In genomic region chr2:178413472-178414265, GRCh38 we compare ENCODE assay signal across 8 cellular contexts. TPM values are rescaled to one million over a fixed set of nuclear protein-coding genes. Genes with fewer than 3 reads are reported as not detected.
DNase-seq lines count a peak whose midpoint lies in the region; ATAC-seq and TF ChIP-seq lines count a peak whose summit lies in the region.

No MANE protein-coding gene starts in this region.

- TF ChIP-seq CTCF in PC-3 (conservative IDR thresholded peaks at IDR 0.05; ENCODE audit: low read depth, low read length): no peak
- TF ChIP-seq CTCF in fibroblast of mammary gland (conservative IDR thresholded peaks at IDR 0.05; ENCODE audit: control insufficient read depth, insufficient read depth, low read depth, low read length): no peak

- no peaks in the 10 kb centered on the region for H3K79me2 ChIP-seq in PC-3 (ENCODE audit: low read length)

- peaks cover 6% of the 10 kb centered on the region; the same call in 1 of the 2 replicates for H3K4me1 ChIP-seq in PC-3 (ENCODE audit: insufficient read depth, low read length)
- H3K4me1 ChIP-seq in naive thymus-derived CD4-positive, alpha-beta T cell (ENCODE audit: control insufficient read depth in 2 of 2, insufficient read depth in 2 of 2, low read length in 2 of 2): peaks cover 6 to 7% of the 10 kb centered on the region in 2 donors

- no peaks in the 10 kb centered on the region for H4K20me1 ChIP-seq in PC-3 (ENCODE audit: low read length)

- H2AFZ ChIP-seq in PC-3 (ENCODE audit: low read length): peak overlapping the region; percentile 82

- peak overlapping the region; percentile 70 for H3K4me3 ChIP-seq in PC-3 (ENCODE audit: low read length)
- peak overlapping the region; percentile 68 for H3K4me3 ChIP-seq in fibroblast of mammary gland (ENCODE audit: control insufficient read depth, low read depth, low read length)
- H3K4me3 ChIP-seq in naive thymus-derived CD4-positive, alpha-beta T cell (ENCODE audit: low read length): peak overlapping the region; percentile 53

- H3K36me3 ChIP-seq in PC-3 (ENCODE audit: low read depth, low read length): no peaks in the 10 kb centered on the region
- H3K36me3 ChIP-seq in naive thymus-derived CD4-positive, alpha-beta T cell (ENCODE audit: control insufficient read depth in 2 of 3, insufficient read depth in 3 of 3, low read length in 3 of 3): no peaks in the 10 kb centered on the region

- H3K9ac ChIP-seq in PC-3 (ENCODE audit: low read length): peak overlapping the region; percentile 90

- ATAC-seq in GM21526 (IDR thresholded peaks at IDR 0.05; ENCODE audit: low FRiP score, unreplicated experiment): peak; percentile 83
- peak; percentile 73 for ATAC-seq in PC-3
- peak; percentile 85 for ATAC-seq in naive thymus-derived CD4-positive, alpha-beta T cell
- ATAC-seq in stimulated activated memory B cell treated with anti-CD40 and anti-IgM and Interleukin-4, amounts not matched to agents 10 μg/mL and 1 μg/mL and 100 μg/mL, for 72 hours: peak; percentile 89

- H3K9me3 ChIP-seq in PC-3 (ENCODE audit: low read length): no peaks in the 10 kb centered on the region
- no peaks in the 10 kb centered on the region for H3K9me3 ChIP-seq in naive thymus-derived CD4-positive, alpha-beta T cell (ENCODE audit: control insufficient read depth in 2 of 3, low read length in 3 of 3)

- H3K27ac Mint-ChIP-seq in activated T-helper 1 cell treated with anti-CD3 and anti-CD28 coated beads, Interleukin-12 subunit alpha, Interleukin-12 subunit beta, Interleukin-2, Interleukin-4 antibody, amounts not matched to agents 30 ng/mL and 10 ng/mL and 1 ng/mL, durations not matched to agents 14 hours and 24 hours and 36 hours: peak overlapping the region; percentile 97
- peak overlapping the region; percentile 85 to 99 (median 94) for H3K27ac Mint-ChIP-seq in naive thymus-derived CD4-positive, alpha-beta T cell
- H3K27ac Mint-ChIP-seq in stimulated activated memory B cell treated with anti-CD40 and anti-IgM and Interleukin-4, amounts not matched to agents 10 μg/mL and 1 μg/mL and 100 μg/mL, for 72 hours: peak overlapping the region; percentile 98

- DNase-seq in DMS114 treated with DMSO at 0.1 percent for 48 hours (lab: John Stamatoyannopoulos, UW; ENCODE audit: unreplicated experiment) (peak; percentile 36), HuH-7 (ENCODE audit: low spot score) (peak; percentile 50), PC-3 (peak; percentile 71), fibroblast of mammary gland (ENCODE audit: low read depth) (peak; percentile 76)
- DNase-seq in activated T-helper 1 cell treated with anti-CD3 and anti-CD28 coated beads, Interleukin-12 subunit alpha, Interleukin-12 subunit beta, Interleukin-2, Interleukin-4 antibody, amounts not matched to agents 30 ng/mL and 10 ng/mL and 1 ng/mL, durations not matched to agents 14 hours and 24 hours and 36 hours (ENCODE audit: low spot score): peak; percentile 73
- peak; percentile 57 to 75 (median 69) for DNase-seq in naive thymus-derived CD4-positive, alpha-beta T cell

- no peaks in the 10 kb centered on the region for H3K9me2 ChIP-seq in PC-3 (replicated peaks; ENCODE audit: low read length)

- no peaks in the 10 kb centered on the region for H3K27me3 ChIP-seq in PC-3 (ENCODE audit: low read length)
- H3K27me3 ChIP-seq in naive thymus-derived CD4-positive, alpha-beta T cell (ENCODE audit: control insufficient read depth in 2 of 2, insufficient read depth in 2 of 2, low read length in 2 of 2): no peaks in the 10 kb centered on the region

- H3K4me1 Mint-ChIP-seq in activated T-helper 1 cell treated with anti-CD3 and anti-CD28 coated beads, Interleukin-12 subunit alpha, Interleukin-12 subunit beta, Interleukin-2, Interleukin-4 antibody, amounts not matched to agents 30 ng/mL and 10 ng/mL and 1 ng/mL, durations not matched to agents 14 hours and 24 hours and 36 hours (ENCODE audit: low read depth): peaks cover 70% of the 10 kb centered on the region
- H3K4me1 Mint-ChIP-seq in naive thymus-derived CD4-positive, alpha-beta T cell: peaks cover 5 to 56% (median 23%) of the 10 kb centered on the region in 7 donors
- H3K4me1 Mint-ChIP-seq in stimulated activated memory B cell treated with anti-CD40 and anti-IgM and Interleukin-4, amounts not matched to agents 10 μg/mL and 1 μg/mL and 100 μg/mL, for 72 hours: peaks cover 21% of the 10 kb centered on the region

- H3K4me2 ChIP-seq in PC-3 (ENCODE audit: low read length): peak overlapping the region; percentile 92

- no peaks in the 10 kb centered on the region for H3K36me3 Mint-ChIP-seq in activated T-helper 1 cell treated with anti-CD3 and anti-CD28 coated beads, Interleukin-12 subunit alpha, Interleukin-12 subunit beta, Interleukin-2, Interleukin-4 antibody, amounts not matched to agents 30 ng/mL and 10 ng/mL and 1 ng/mL, durations not matched to agents 14 hours and 24 hours and 36 hours (ENCODE audit: low read depth)
- H3K36me3 Mint-ChIP-seq in naive thymus-derived CD4-positive, alpha-beta T cell: peaks cover 0 to 1% (median 0%) of the 10 kb centered on the region in 5 donors
- no peaks in the 10 kb centered on the region for H3K36me3 Mint-ChIP-seq in stimulated activated memory B cell treated with anti-CD40 and anti-IgM and Interleukin-4, amounts not matched to agents 10 μg/mL and 1 μg/mL and 100 μg/mL, for 72 hours

- no peaks in the 10 kb centered on the region for H3F3A ChIP-seq in PC-3 (ENCODE audit: low read length, unreplicated experiment)

- H3K27ac ChIP-seq in PC-3 (ENCODE audit: low read length): peak overlapping the region; percentile 71
- H3K27ac ChIP-seq in naive thymus-derived CD4-positive, alpha-beta T cell (ENCODE audit: low read depth, low read length): peak overlapping the region; percentile 72

- TSS peak; percentile 88 for BruUV-seq in PC-3 (replicated peaks; lab: Mats Ljungman, UMichigan)

- POLR2A ChIA-PET in PC-3 (lab: Charles Lee; ENCODE audit: unreplicated experiment): interaction anchor here (0.6 to 1.0 kb wide), 3 partner anchors 17 to 498 kb away, joined by 3 to 4 read pairs (median 4); no protein-coding TSS in a partner anchor
- POLR2A ChIA-PET in naive thymus-derived CD4-positive, alpha-beta T cell (lab: Charles Lee): interaction anchor here (1.0 to 2.7 kb wide), 4 partner anchors 9 to 109 kb away, joined by 3 to 31 read pairs (median 4); partner anchors contain the start of genes PJVK and PRKRA

- H3K9me3 Mint-ChIP-seq in activated T-helper 1 cell treated with anti-CD3 and anti-CD28 coated beads, Interleukin-12 subunit alpha, Interleukin-12 subunit beta, Interleukin-2, Interleukin-4 antibody, amounts not matched to agents 30 ng/mL and 10 ng/mL and 1 ng/mL, durations not matched to agents 14 hours and 24 hours and 36 hours: no peaks in the 10 kb centered on the region
- no peaks in the 10 kb centered on the region for H3K9me3 Mint-ChIP-seq in naive thymus-derived CD4-positive, alpha-beta T cell
- no peaks in the 10 kb centered on the region for H3K9me3 Mint-ChIP-seq in stimulated activated memory B cell treated with anti-CD40 and anti-IgM and Interleukin-4, amounts not matched to agents 10 μg/mL and 1 μg/mL and 100 μg/mL, for 72 hours

- CTCF ChIA-PET in PC-3 (lab: Charles Lee): interaction anchor here (0.6 to 1.6 kb wide), 8 partner anchors 9 to 303 kb away, joined by 3 to 9 read pairs (median 4); partner anchors contain the start of genes PJVK, PRKRA and RBM45
- CTCF ChIA-PET in naive thymus-derived CD4-positive, alpha-beta T cell (lab: Charles Lee): interaction anchor here (0.6 to 5.3 kb wide), 7 partner anchors 9 to 302 kb away, joined by 3 to 37 read pairs (median 4); partner anchors contain the start of gene RBM45

- no peaks in the 10 kb centered on the region for H3K27me3 Mint-ChIP-seq in activated T-helper 1 cell treated with anti-CD3 and anti-CD28 coated beads, Interleukin-12 subunit alpha, Interleukin-12 subunit beta, Interleukin-2, Interleukin-4 antibody, amounts not matched to agents 30 ng/mL and 10 ng/mL and 1 ng/mL, durations not matched to agents 14 hours and 24 hours and 36 hours (ENCODE audit: insufficient read depth)
- H3K27me3 Mint-ChIP-seq in naive thymus-derived CD4-positive, alpha-beta T cell: peaks cover 0 to 3% (median 0%) of the 10 kb centered on the region in 5 donors
- no peaks in the 10 kb centered on the region for H3K27me3 Mint-ChIP-seq in stimulated activated memory B cell treated with anti-CD40 and anti-IgM and Interleukin-4, amounts not matched to agents 10 μg/mL and 1 μg/mL and 100 μg/mL, for 72 hours

- intact Hi-C loops in PC-3 (cut with micrococcal nuclease): loop anchor here (1.0 to 10.0 kb wide), 8 partner anchors 16 to 629 kb away; partner anchors contain the start of gene RBM45
- intact Hi-C loops in activated T-helper 1 cell treated with anti-CD3 and anti-CD28 coated beads, Interleukin-12 subunit alpha, Interleukin-12 subunit beta, Interleukin-2, Interleukin-4 antibody, amounts not matched to agents 30 ng/mL and 10 ng/mL and 1 ng/mL, durations not matched to agents 14 hours and 24 hours and 36 hours (cut with micrococcal nuclease): loop anchor here (1.0 to 5.0 kb wide), 9 partner anchors 9 to 301 kb away; partner anchors contain the start of genes OSBPL6, PLEKHA3 and RBM45
- intact Hi-C loops in naive thymus-derived CD4-positive, alpha-beta T cell (cut with micrococcal nuclease): loop anchor here (1.0 to 10.0 kb wide), 12 partner anchors 9 to 1594 kb away; partner anchors contain the start of genes FKBP7 (in 2 of the 2), RBM45 (in 2 of the 2), CWC22 (in 1 of the 2) and OSBPL6 (in 1 of the 2)

- H3K4me3 Mint-ChIP-seq in activated T-helper 1 cell treated with anti-CD3 and anti-CD28 coated beads, Interleukin-12 subunit alpha, Interleukin-12 subunit beta, Interleukin-2, Interleukin-4 antibody, amounts not matched to agents 30 ng/mL and 10 ng/mL and 1 ng/mL, durations not matched to agents 14 hours and 24 hours and 36 hours: peak overlapping the region; percentile 87
- peak overlapping the region; percentile 83 to 98 (median 90) for H3K4me3 Mint-ChIP-seq in naive thymus-derived CD4-positive, alpha-beta T cell
- H3K4me3 Mint-ChIP-seq in stimulated activated memory B cell treated with anti-CD40 and anti-IgM and Interleukin-4, amounts not matched to agents 10 μg/mL and 1 μg/mL and 100 μg/mL, for 72 hours: peak overlapping the region; percentile 99

RNA-seq across cellular contexts. Expression of gene PRKRA, which starts 37.3 kb away (rescaled TPM):
- total RNA-seq in PC-3 (2014; rRNA removed): 78.2 and 87.6 TPM in 2 replicates
- 45.1 and 50.5 TPM in 2 replicates for total RNA-seq in activated T-helper 1 cell treated with anti-CD3 and anti-CD28 coated beads, Interleukin-12 subunit alpha, Interleukin-12 subunit beta, Interleukin-2, Interleukin-4 antibody, amounts not matched to agents 30 ng/mL and 10 ng/mL and 1 ng/mL, durations not matched to agents 14 hours and 24 hours and 36 hours
- total RNA-seq in naive thymus-derived CD4-positive, alpha-beta T cell: 100 to 1,000 TPM in 1 of 5 experiments, 10 to 100 TPM in 4; 40.8 to 113 (median 59.4) TPM
- polyA plus RNA-seq in naive thymus-derived CD4-positive, alpha-beta T cell: 10 to 100 TPM; 57.8 to 65.9 TPM

RNA-seq across cellular contexts. Expression of gene PJVK, which starts 37.5 kb away (rescaled TPM):
- 0.87 and 1.6 TPM in 2 replicates for total RNA-seq in PC-3 (2014; rRNA removed)
- total RNA-seq in activated T-helper 1 cell treated with anti-CD3 and anti-CD28 coated beads, Interleukin-12 subunit alpha, Interleukin-12 subunit beta, Interleukin-2, Interleukin-4 antibody, amounts not matched to agents 30 ng/mL and 10 ng/mL and 1 ng/mL, durations not matched to agents 14 hours and 24 hours and 36 hours: 1.1 and 2.5 TPM in 2 replicates
- 1 to 10 TPM; 2.1 to 6.3 (median 3.8) TPM for total RNA-seq in naive thymus-derived CD4-positive, alpha-beta T cell
- polyA plus RNA-seq in naive thymus-derived CD4-positive, alpha-beta T cell: under 1 TPM; 0.44 to 0.45 TPM

Comparison
In these comparisons a context has a peak if more than half of its experiments do, and no peak if none do; other contexts are left out.
1. Peak in every context shown above with its lines: DNase-seq, ATAC-seq, H3K4me3 ChIP-seq and H3K27ac ChIP-seq.